18 cellular contexts compared by ENCODE assay signal in the genomic region with DNA sequence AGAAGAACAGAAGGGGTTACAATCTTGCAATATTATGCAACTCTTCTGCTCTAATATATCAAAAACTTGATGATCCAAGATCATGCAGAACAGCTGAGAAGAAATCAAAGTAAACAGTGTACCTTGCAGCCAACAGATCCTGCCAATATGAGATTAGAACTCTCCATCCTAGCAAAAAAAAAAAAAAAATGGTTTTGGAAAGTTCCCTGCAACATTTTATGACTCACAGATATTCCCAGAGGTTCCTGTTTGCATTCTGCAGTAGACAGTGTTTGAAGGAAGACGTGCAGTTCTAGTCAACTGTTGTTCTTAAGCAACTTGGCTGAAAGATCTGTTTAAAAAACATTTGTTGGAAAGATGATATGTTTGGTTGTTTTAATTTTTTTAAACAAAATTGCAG.
A peak's percentile ranks its signal among the peaks of the same experiment; 100 is the strongest.
DNase-seq lines count a peak whose midpoint lies in the region; ATAC-seq, FAIRE-seq and TF ChIP-seq lines count a peak whose summit lies in the region.
"Had no signal": no experiment of that assay in that cellular context is flagged by ENCODE, and none has a peak within 500 bp of the region (broad histone marks: within the 10 kb centered on the region; RNA-seq: fewer than 3 reads in every experiment).

No MANE protein-coding gene starts in this region.

- ATAC-seq in left cardiac atrium (peak; percentile 80 to 94), HG02885 (IDR thresholded peaks at IDR 0.05; ENCODE audit: poor library complexity, unreplicated experiment) (no peak)
- no peak for ATAC-seq in activated CD4-positive, alpha-beta T cell treated with anti-CD3 and anti-CD28 coated beads for 36 hours

- intact Hi-C loops in left cardiac atrium (cut with DNase I): no loop called here
- intact Hi-C loops in activated CD4-positive, alpha-beta T cell treated with anti-CD3 and anti-CD28 coated beads for 36 hours (cut with DNase I, micrococcal nuclease): no loop called here

- CTCF ChIA-PET in activated CD4-positive, alpha-beta T cell treated with anti-CD3 and anti-CD28 coated beads for 36 hours (lab: Charles Lee): interaction anchor here (0.7 kb wide), 1 partner anchor 243 kb away, joined by 3 read pairs; no protein-coding TSS in a partner anchor

- H3K36me3 ChIP-seq in bronchial epithelial cell (ENCODE audit: control insufficient read depth, insufficient read depth, low read length): no peaks in the 10 kb centered on the region

- H3K27ac Mint-ChIP-seq in activated CD4-positive, alpha-beta T cell treated with anti-CD3 and anti-CD28 coated beads for 36 hours: no peak overlapping the region
- H3K27ac Mint-ChIP-seq: CD4-positive, CD25-positive, alpha-beta regulatory T cell had no signal

- H3K9me3 Mint-ChIP-seq in activated CD4-positive, alpha-beta T cell treated with anti-CD3 and anti-CD28 coated beads for 36 hours (ENCODE audit: low read depth): peaks cover 17% of the 10 kb centered on the region

- DNase-seq in ELR (ENCODE audit: low read depth): peak; percentile 43
- peak; percentile 45 for DNase-seq in bronchial epithelial cell (ENCODE audit: low read depth)
- DNase-seq in left cardiac atrium: no peak
- DNase-seq in skeletal muscle cell (ENCODE audit: low read depth): peak; percentile 89
- no peak for DNase-seq in activated CD4-positive, alpha-beta T cell treated with anti-CD3 and anti-CD28 coated beads for 36 hours
- DNase-seq in KG1 (lab: John Stamatoyannopoulos, UW): no peak
- no peak for DNase-seq in activated CD4-positive, alpha-beta T cell treated with anti-CD3 and anti-CD28 coated beads for 1 hour
- DNase-seq: activated CD4-positive, alpha-beta T cell treated with anti-CD3 and anti-CD28 coated beads for 4 hours; activated T-cell treated with anti-CD3 and anti-CD28 coated beads, Interleukin-2, amount 50 U/mL, for 48 hours; amygdala; CD4-positive, CD25-positive, alpha-beta regulatory T cell; effector CD8-positive, alpha-beta T cell; GF-D8; GOT3; MV-4-11; NCI-H2171 treated with DMSO at 0.1 percent for 48 hours; stimulated activated CD4-positive, alpha-beta T cell treated with anti-CD3 and anti-CD28 coated beads, Interleukin-1b, Interleukin-23, amount 100 ng/mL, for 48 hours had no signal

- TF ChIP-seq CTCF in bronchial epithelial cell (IDR thresholded peaks at IDR 0.05; ENCODE audit: insufficient read depth, low read length, severe bottlenecking): no peak

- POLR2A ChIA-PET in activated CD4-positive, alpha-beta T cell treated with anti-CD3 and anti-CD28 coated beads for 36 hours (lab: Charles Lee): no interaction called here

- H3K4me1 Mint-ChIP-seq in activated CD4-positive, alpha-beta T cell treated with anti-CD3 and anti-CD28 coated beads for 36 hours: no peaks in the 10 kb centered on the region
- H3K4me1 Mint-ChIP-seq: CD4-positive, CD25-positive, alpha-beta regulatory T cell had no signal

- H3K4me3 Mint-ChIP-seq in activated CD4-positive, alpha-beta T cell treated with anti-CD3 and anti-CD28 coated beads for 36 hours: no peak overlapping the region
- H3K4me3 Mint-ChIP-seq: CD4-positive, CD25-positive, alpha-beta regulatory T cell had no signal

- H3K27me3 Mint-ChIP-seq in activated CD4-positive, alpha-beta T cell treated with anti-CD3 and anti-CD28 coated beads for 36 hours: no peaks in the 10 kb centered on the region
- H3K27me3 Mint-ChIP-seq: CD4-positive, CD25-positive, alpha-beta regulatory T cell had no signal

- peaks cover 2% of the 10 kb centered on the region for H3K36me3 Mint-ChIP-seq in activated CD4-positive, alpha-beta T cell treated with anti-CD3 and anti-CD28 coated beads for 36 hours (ENCODE audit: low read depth)

- H3K4me3 ChIP-seq in bronchial epithelial cell (ENCODE audit: low read depth, low read length) (no peak overlapping the region), skeletal muscle cell (ENCODE audit: low read depth, low read length) (no peak overlapping the region)

- H3K27me3 ChIP-seq in bronchial epithelial cell (ENCODE audit: control insufficient read depth, insufficient read depth, low read length): no peaks in the 10 kb centered on the region

- FAIRE-seq in bronchial epithelial cell (lab: Jason Lieb, UNC): no peak

Comparison
In these comparisons a context has a peak if more than half of its experiments do, and no peak if none do; other contexts are left out.
1. DNase-seq: peak in ELR (single experiment), bronchial epithelial cell (single experiment) and skeletal muscle cell (single experiment); none in left cardiac atrium (single experiment), activated CD4-positive, alpha-beta T cell treated with anti-CD3 and anti-CD28 coated beads for 36 hours (single experiment), KG1 (single experiment) and activated CD4-positive, alpha-beta T cell treated with anti-CD3 and anti-CD28 coated beads for 1 hour (single experiment).
2. ATAC-seq: peak in left cardiac atrium (2 of 2); none in HG02885 (single experiment) and activated CD4-positive, alpha-beta T cell treated with anti-CD3 and anti-CD28 coated beads for 36 hours (single experiment).